ENCODE assay signal across 20 cellular contexts in the genomic region with DNA sequence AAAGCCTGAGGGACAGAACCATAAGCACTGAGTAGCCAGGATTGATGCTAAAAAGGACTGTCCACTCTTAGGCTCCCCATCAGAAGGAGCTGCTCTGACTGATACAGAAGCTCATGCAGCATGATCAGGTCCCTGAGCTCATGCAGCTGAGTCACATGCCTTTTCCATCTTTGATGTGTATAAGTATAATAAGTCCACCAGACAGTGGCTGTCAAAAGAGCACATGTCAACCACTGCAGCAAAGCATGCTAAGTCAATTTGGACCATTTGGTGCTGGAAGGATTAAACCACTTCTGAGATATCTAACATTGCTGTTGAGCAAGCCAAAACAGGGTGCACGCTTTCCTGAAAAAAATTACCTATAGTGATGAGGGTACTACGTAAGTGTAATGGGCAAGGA.
DNase-seq lines count a peak whose midpoint lies in the region; ATAC-seq, FAIRE-seq and TF ChIP-seq lines count a peak whose summit lies in the region.
"Had no signal": no experiment of that assay in that cellular context is flagged by ENCODE, and none has a peak within 500 bp of the region (broad histone marks: within the 10 kb centered on the region; RNA-seq: fewer than 3 reads in every experiment).

No MANE protein-coding gene starts in this region.

- no TSS peak for BruUV-seq in HepG2 (replicated peaks; lab: Mats Ljungman, UMichigan)

- intact Hi-C loops in HepG2 (cut with micrococcal nuclease; ENCODE audit: unreplicated experiment) = no loop called here
- intact Hi-C loops in right lobe of liver (cut with DNase I) = no loop called here

- ATAC-seq in HepG2 (no peak), right lobe of liver (no peak), GM19035 (IDR thresholded peaks at IDR 0.05; ENCODE audit: unreplicated experiment) (no peak), HG02759 (IDR thresholded peaks at IDR 0.05; ENCODE audit: unreplicated experiment) (no peak)
- ATAC-seq: A549; CD8-positive, alpha-beta T cell had no signal

- H4K20me1 ChIP-seq in HepG2 (ENCODE audit: insufficient read depth, low read length) = no peaks in the 10 kb centered on the region
- H4K20me1 ChIP-seq: BLaER1 treated with 17β-estradiol and CSF1 and Interleukin-3, amounts not matched to agents 10 nM and 100 nM had no signal

- no peak for FAIRE-seq in HepG2 (lab: Jason Lieb, UNC)
- peak; percentile 52 for FAIRE-seq in bronchial epithelial cell (lab: Jason Lieb, UNC)
- FAIRE-seq: A549, D721Med, G401.6, GM12891 had no signal

- no peak overlapping the region for H3K4me3 ChIP-seq in HepG2 (replicated peaks in 1 of 3; ENCODE audit: insufficient read depth in 1 of 3, low read depth in 2 of 3, low read length in 3 of 3)
- no peak overlapping the region for H3K4me3 ChIP-seq in right lobe of liver
- H3K4me3 ChIP-seq in bronchial epithelial cell (ENCODE audit: low read depth, low read length) = no peak overlapping the region
- H3K4me3 ChIP-seq: A549; BLaER1 treated with 17β-estradiol and CSF1 and Interleukin-3, amounts not matched to agents 10 nM and 100 nM had no signal

- no peak for TF ChIP-seq POLR2A in HepG2 (IDR thresholded peaks at IDR 0.05; ENCODE audit: insufficient read depth in 1 of 2, low read depth in 2 of 2, low read length in 2 of 2)
- TF ChIP-seq POLR2A in right lobe of liver (IDR thresholded peaks at IDR 0.05) = no peak

- H3K36me3 ChIP-seq in HepG2 (replicated peaks in 1 of 2; ENCODE audit: control insufficient read depth in 1 of 2, insufficient read depth in 2 of 2, low read length in 2 of 2) (no peaks in the 10 kb centered on the region), right lobe of liver (no peaks in the 10 kb centered on the region), bronchial epithelial cell (ENCODE audit: control insufficient read depth, insufficient read depth, low read length) (no peaks in the 10 kb centered on the region)
- H3K36me3 ChIP-seq: BLaER1 treated with 17β-estradiol and CSF1 and Interleukin-3, amounts not matched to agents 10 nM and 100 nM had no signal

- H3K79me2 ChIP-seq in HepG2 (ENCODE audit: insufficient read depth, low read length) = no peaks in the 10 kb centered on the region

- POLR2A ChIA-PET in HepG2 (lab: Yijun Ruan, JAX) = no interaction called here

- TF ChIP-seq EP300 in HepG2 (IDR thresholded peaks at IDR 0.05; ENCODE audit: low read depth in 2 of 2, low read length in 2 of 2) (no peak), HepG2 (CRISPR knock-in tag; IDR thresholded peaks at IDR 0.05; ENCODE audit: borderline replicate concordance) (no peak)

- no peak for TF ChIP-seq CTCF in HepG2 (CRISPR knock-in tag; IDR thresholded peaks at IDR 0.05)
- TF ChIP-seq CTCF in right lobe of liver (IDR thresholded peaks at IDR 0.05) = no peak
- no peak for TF ChIP-seq CTCF in bronchial epithelial cell (IDR thresholded peaks at IDR 0.05; ENCODE audit: insufficient read depth, low read length, severe bottlenecking)

- DNase-seq in NCI-H82 (lab: John Stamatoyannopoulos, UW) = peak; percentile 28
- no peak for DNase-seq in NCI-H82 treated with DMSO at 0.1 percent for 48 hours (lab: John Stamatoyannopoulos, UW; ENCODE audit: unreplicated experiment)
- no peak for DNase-seq in HepG2 (ENCODE audit: low spot score)
- DNase-seq in right lobe of liver = no peak
- DNase-seq in bronchial epithelial cell (ENCODE audit: low read depth) = no peak
- DNase-seq: AML-193; Caco-2; Calu3; CD4-positive, alpha-beta T cell; CD8-positive, alpha-beta T cell; GF-D8 had no signal

- TF ChIP-seq RAD21 in HepG2 (CRISPR knock-in tag; IDR thresholded peaks at IDR 0.05) = no peak

- H3K4me2 ChIP-seq in HepG2 (ENCODE audit: low read depth, low read length) = no peak overlapping the region
- H3K4me2 ChIP-seq: A549 had no signal

- no peaks in the 10 kb centered on the region for H3K4me1 ChIP-seq in HepG2 (ENCODE audit: insufficient read depth, low read length)
- H3K4me1 ChIP-seq in right lobe of liver = no peaks in the 10 kb centered on the region
- H3K4me1 ChIP-seq: A549, Caco-2 had no signal

- H3K27ac ChIP-seq in HepG2 (ENCODE audit: extremely low read length, insufficient read depth, low read length) = no peak overlapping the region
- no peak overlapping the region for H3K27ac ChIP-seq in right lobe of liver
- H3K27ac ChIP-seq: 22Rv1; A549; BLaER1 treated with 17β-estradiol and CSF1 and Interleukin-3, amounts not matched to agents 10 nM and 100 nM; C4-2B had no signal

- H3K9me3 ChIP-seq in HepG2 (ENCODE audit: low read length) = no peaks in the 10 kb centered on the region
- no peaks in the 10 kb centered on the region for H3K9me3 ChIP-seq in right lobe of liver
- H3K9me3 ChIP-seq: A549; BLaER1 treated with 17β-estradiol and CSF1 and Interleukin-3, amounts not matched to agents 10 nM and 100 nM; Caco-2 had no signal

- 6% methylated on average over 2 of the region's 2 CpGs for WGBS in HepG2 (ENCODE audit: low lambda C conversion rate)
- WGBS in right lobe of liver (ENCODE audit: insufficient coverage, low coverage, low lambda C conversion rate, missing lambda C conversion rate) = 61% methylated on average over 2 of the region's 2 CpGs

- CTCF ChIA-PET in HepG2 (lab: Yijun Ruan, JAX; ENCODE audit: low intra/inter-chr PET ratio, low total read pairs) = no interaction called here

- no peak overlapping the region for H2AFZ ChIP-seq in HepG2 (ENCODE audit: low read length)

- no peak overlapping the region for H3K9ac ChIP-seq in HepG2 (ENCODE audit: insufficient read depth, low read depth, low read length)
- H3K9ac ChIP-seq: BLaER1 treated with 17β-estradiol and CSF1 and Interleukin-3, amounts not matched to agents 10 nM and 100 nM had no signal

- H3K27me3 ChIP-seq in HepG2 (ENCODE audit: control insufficient read depth in 1 of 2, insufficient read depth in 2 of 2, low read length in 2 of 2) (no peaks in the 10 kb centered on the region), right lobe of liver (no peaks in the 10 kb centered on the region), bronchial epithelial cell (ENCODE audit: control insufficient read depth, insufficient read depth, low read length) (no peaks in the 10 kb centered on the region)
- H3K27me3 ChIP-seq: BLaER1 treated with 17β-estradiol and CSF1 and Interleukin-3, amounts not matched to agents 10 nM and 100 nM had no signal

- in situ Hi-C loops in HepG2 (cut with HindIII; ENCODE audit: extremely low pct_ligation_motif_present, low pct_unique_long_range_greater_than_20kb) = no loop called here

TF ChIP-seq in HepG2, 621 proteins besides CTCF, POLR2A, EP300 and RAD21:
- peak; percentile 58 for TF ChIP-seq MNT (IDR thresholded peaks at IDR 0.05)
- no peak for TF ChIP-seq NFYC (CRISPR knock-in tag; IDR thresholded peaks at IDR 0.05)
TF ChIP-seq in HepG2: peak in this region for 1.
